In genomic region chr18:8946046-8946838, GRCh38 we compare ENCODE assay signal across 1 cellular context.
TF ChIP-seq lines count a peak whose summit lies in the region.

No MANE protein-coding gene starts in this region.

TF ChIP-seq in SK-N-SH, 30 proteins besides CTCF, POLR2A, EP300 and RAD21 (continued from another document):
- TF ChIP-seq, protein P1, sequence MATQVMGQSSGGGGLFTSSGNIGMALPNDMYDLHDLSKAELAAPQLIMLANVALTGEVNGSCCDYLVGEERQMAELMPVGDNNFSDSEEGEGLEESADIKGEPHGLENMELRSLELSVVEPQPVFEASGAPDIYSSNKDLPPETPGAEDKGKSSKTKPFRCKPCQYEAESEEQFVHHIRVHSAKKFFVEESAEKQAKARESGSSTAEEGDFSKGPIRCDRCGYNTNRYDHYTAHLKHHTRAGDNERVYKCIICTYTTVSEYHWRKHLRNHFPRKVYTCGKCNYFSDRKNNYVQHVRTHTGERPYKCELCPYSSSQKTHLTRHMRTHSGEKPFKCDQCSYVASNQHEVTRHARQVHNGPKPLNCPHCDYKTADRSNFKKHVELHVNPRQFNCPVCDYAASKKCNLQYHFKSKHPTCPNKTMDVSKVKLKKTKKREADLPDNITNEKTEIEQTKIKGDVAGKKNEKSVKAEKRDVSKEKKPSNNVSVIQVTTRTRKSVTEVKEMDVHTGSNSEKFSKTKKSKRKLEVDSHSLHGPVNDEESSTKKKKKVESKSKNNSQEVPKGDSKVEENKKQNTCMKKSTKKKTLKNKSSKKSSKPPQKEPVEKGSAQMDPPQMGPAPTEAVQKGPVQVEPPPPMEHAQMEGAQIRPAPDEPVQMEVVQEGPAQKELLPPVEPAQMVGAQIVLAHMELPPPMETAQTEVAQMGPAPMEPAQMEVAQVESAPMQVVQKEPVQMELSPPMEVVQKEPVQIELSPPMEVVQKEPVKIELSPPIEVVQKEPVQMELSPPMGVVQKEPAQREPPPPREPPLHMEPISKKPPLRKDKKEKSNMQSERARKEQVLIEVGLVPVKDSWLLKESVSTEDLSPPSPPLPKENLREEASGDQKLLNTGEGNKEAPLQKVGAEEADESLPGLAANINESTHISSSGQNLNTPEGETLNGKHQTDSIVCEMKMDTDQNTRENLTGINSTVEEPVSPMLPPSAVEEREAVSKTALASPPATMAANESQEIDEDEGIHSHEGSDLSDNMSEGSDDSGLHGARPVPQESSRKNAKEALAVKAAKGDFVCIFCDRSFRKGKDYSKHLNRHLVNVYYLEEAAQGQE (IDR thresholded peaks at IDR 0.05; ENCODE audit: low read depth, low read length): no peak
- TF ChIP-seq EZH2phosphoT487 (IDR thresholded peaks at IDR 0.05; ENCODE audit: borderline replicate concordance, low read depth) (no peak), JUND (IDR thresholded peaks at IDR 0.05) (peak; percentile 95), PBX3 (IDR thresholded peaks at IDR 0.05) (peak; percentile 77), GATA2 (CRISPR knock-in tag; IDR thresholded peaks at IDR 0.05) (no peak), GABPA (IDR thresholded peaks at IDR 0.05; ENCODE audit: low read depth) (no peak), NFIC (IDR thresholded peaks at IDR 0.05; ENCODE audit: borderline replicate concordance) (peak; percentile 88)
- TF ChIP-seq, protein P2, sequence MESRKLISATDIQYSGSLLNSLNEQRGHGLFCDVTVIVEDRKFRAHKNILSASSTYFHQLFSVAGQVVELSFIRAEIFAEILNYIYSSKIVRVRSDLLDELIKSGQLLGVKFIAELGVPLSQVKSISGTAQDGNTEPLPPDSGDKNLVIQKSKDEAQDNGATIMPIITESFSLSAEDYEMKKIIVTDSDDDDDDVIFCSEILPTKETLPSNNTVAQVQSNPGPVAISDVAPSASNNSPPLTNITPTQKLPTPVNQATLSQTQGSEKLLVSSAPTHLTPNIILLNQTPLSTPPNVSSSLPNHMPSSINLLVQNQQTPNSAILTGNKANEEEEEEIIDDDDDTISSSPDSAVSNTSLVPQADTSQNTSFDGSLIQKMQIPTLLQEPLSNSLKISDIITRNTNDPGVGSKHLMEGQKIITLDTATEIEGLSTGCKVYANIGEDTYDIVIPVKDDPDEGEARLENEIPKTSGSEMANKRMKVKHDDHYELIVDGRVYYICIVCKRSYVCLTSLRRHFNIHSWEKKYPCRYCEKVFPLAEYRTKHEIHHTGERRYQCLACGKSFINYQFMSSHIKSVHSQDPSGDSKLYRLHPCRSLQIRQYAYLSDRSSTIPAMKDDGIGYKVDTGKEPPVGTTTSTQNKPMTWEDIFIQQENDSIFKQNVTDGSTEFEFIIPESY (IDR thresholded peaks at IDR 0.05; ENCODE audit: borderline replicate concordance, low read depth): 0 out of 2 replicates have a peak, but pooled peaks have one; percentile 45
